In the genomic region with DNA sequence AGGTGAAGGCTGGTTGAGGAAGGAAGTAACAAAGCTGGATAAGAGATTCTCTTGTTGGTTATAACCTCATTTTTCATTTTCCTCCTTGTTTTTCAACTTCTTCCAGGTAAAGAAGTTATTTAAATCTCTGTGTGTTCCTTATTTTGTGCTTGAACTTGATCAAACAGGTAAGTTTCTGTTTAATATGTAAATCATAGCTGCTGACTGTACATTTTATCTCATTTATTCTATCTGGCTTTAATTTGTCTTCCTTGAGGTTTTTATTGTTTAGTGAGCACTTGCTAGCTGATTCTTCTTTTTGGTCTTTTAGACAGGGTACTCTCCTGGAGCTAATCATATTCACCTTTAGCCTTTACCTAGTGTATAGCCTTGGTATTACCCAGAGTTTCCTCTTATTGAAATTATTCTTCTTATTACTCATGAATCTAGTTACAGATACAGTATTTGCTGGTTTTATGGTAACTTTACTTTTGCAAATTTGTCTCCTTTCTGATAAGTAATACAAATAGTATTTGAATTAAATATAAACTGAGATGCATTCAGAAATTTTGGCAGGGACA, we compare ENCODE assay signal across 2 cellular contexts.
TF ChIP-seq lines count a peak whose summit lies in the region.

No MANE protein-coding gene starts in this region.

TF ChIP-seq in A549, 52 proteins besides CTCF, POLR2A, EP300 and RAD21 (continued from another document):
- TF ChIP-seq POLR2AphosphoS2 (conservative IDR thresholded peaks at IDR 0.05; ENCODE audit: low read length) = no peak
- peak; percentile 60 for TF ChIP-seq MAFK (IDR thresholded peaks at IDR 0.05; ENCODE audit: partially characterized antibody)
- no peak for TF ChIP-seq FOXS1 (CRISPR knock-in tag; IDR thresholded peaks at IDR 0.05)
TF ChIP-seq in A549: peak in this region for 1.

TF ChIP-seq in HEK293, 187 proteins besides CTCF, POLR2A, EP300 and RAD21 (continued from another document):
- TF ChIP-seq, protein P1, sequence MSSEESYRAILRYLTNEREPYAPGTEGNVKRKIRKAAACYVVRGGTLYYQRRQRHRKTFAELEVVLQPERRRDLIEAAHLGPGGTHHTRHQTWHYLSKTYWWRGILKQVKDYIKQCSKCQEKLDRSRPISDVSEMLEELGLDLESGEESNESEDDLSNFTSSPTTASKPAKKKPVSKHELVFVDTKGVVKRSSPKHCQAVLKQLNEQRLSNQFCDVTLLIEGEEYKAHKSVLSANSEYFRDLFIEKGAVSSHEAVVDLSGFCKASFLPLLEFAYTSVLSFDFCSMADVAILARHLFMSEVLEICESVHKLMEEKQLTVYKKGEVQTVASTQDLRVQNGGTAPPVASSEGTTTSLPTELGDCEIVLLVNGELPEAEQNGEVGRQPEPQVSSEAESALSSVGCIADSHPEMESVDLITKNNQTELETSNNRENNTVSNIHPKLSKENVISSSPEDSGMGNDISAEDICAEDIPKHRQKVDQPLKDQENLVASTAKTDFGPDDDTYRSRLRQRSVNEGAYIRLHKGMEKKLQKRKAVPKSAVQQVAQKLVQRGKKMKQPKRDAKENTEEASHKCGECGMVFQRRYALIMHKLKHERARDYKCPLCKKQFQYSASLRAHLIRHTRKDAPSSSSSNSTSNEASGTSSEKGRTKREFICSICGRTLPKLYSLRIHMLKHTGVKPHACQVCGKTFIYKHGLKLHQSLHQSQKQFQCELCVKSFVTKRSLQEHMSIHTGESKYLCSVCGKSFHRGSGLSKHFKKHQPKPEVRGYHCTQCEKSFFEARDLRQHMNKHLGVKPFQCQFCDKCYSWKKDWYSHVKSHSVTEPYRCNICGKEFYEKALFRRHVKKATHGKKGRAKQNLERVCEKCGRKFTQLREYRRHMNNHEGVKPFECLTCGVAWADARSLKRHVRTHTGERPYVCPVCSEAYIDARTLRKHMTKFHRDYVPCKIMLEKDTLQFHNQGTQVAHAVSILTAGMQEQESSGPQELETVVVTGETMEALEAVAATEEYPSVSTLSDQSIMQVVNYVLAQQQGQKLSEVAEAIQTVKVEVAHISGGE (tag by site-specific recombination; conservative IDR thresholded peaks at IDR 0.05; ENCODE audit: low read depth) = no peak
